Comparison of ENCODE assay signal across 22 cellular contexts in genomic region chr6:162372092-162372491, GRCh38.
"Had no signal": no experiment of that assay in that cellular context is flagged by ENCODE, and none has a peak within 500 bp of the region (broad histone marks: within the 10 kb centered on the region; RNA-seq: fewer than 3 reads in every experiment).

No MANE protein-coding gene starts in this region.

- H3K4me1 ChIP-seq: colonic mucosa, esophagus squamous epithelium, prostate gland, sigmoid colon, stomach had no signal

- DNase-seq: colonic mucosa; dermis blood vessel endothelial cell; effector memory CD8-positive, alpha-beta T cell; erythroblast; esophagus squamous epithelium; head of caudate nucleus; natural killer cell; pancreas; sigmoid colon; stimulated activated CD4-positive, alpha-beta T cell treated with anti-CD3 and anti-CD28 coated beads, Interleukin-2, amount 100 ng/mL, for 24 hours; stimulated activated CD4-positive, alpha-beta T cell treated with anti-CD3 and anti-CD28 coated beads, Interleukin-4, amount 100 ng/mL, for 24 hours; stimulated activated naive CD4-positive, alpha-beta T cell treated with Interleukin-2 at 50 U/mL for 16 hours; stomach; tibial artery had no signal

- H3K9me3 ChIP-seq: colonic mucosa, esophagus squamous epithelium, neutrophil, pancreas, prostate gland, right atrium auricular region, sigmoid colon, stomach, tibial artery had no signal

- FAIRE-seq: endometrium, frontal cortex, keratinocyte, pancreas had no signal

- ATAC-seq: effector memory CD8-positive, alpha-beta T cell; natural killer cell; stimulated activated effector memory CD8-positive, alpha-beta T cell treated with anti-CD3 and anti-CD28 coated beads, Interleukin-12 subunit alpha, Interleukin-12 subunit beta, amount 100 ng/mL, for 72 hours had no signal

- H3K4me3 ChIP-seq: colonic mucosa, esophagus squamous epithelium, lung, prostate gland, right atrium auricular region, sigmoid colon, stomach, tibial artery had no signal

- H3K36me3 ChIP-seq: colonic mucosa, esophagus squamous epithelium, neutrophil, pancreas, prostate gland, right atrium auricular region, sigmoid colon, stomach, tibial artery had no signal

- H3K27me3 ChIP-seq: colonic mucosa, esophagus squamous epithelium, neutrophil, pancreas, right atrium auricular region, sigmoid colon, stomach, tibial artery had no signal

- H3K27ac ChIP-seq: colonic mucosa, esophagus squamous epithelium, neutrophil, prostate gland, right atrium auricular region, sigmoid colon, stomach, tibial artery had no signal
